6 cellular contexts compared by ENCODE assay signal in genomic region chr17:74760404-74761105, GRCh38. TPM values are rescaled to one million over a fixed set of nuclear protein-coding genes. Genes with fewer than 3 reads are reported as not detected.
DNase-seq lines count a peak whose midpoint lies in the region; ATAC-seq, FAIRE-seq and TF ChIP-seq lines count a peak whose summit lies in the region.

No MANE protein-coding gene starts in this region.

- peak overlapping the region; percentile 39 for H3K27ac ChIP-seq in CD8-positive, alpha-beta memory T cell (ENCODE audit: low read depth, low read length)
- H3K27ac ChIP-seq in VCaP = peak overlapping the region; percentile 99

- no peaks in the 10 kb centered on the region for H3K9me3 ChIP-seq in CD8-positive, alpha-beta memory T cell (ENCODE audit: low read length)

- H3K4me1 Mint-ChIP-seq in CD8-positive, alpha-beta memory T cell = peaks cover 60 to 78% (median 64%) of the 10 kb centered on the region in 3 donors

- TF ChIP-seq CTCF in VCaP (conservative IDR thresholded peaks at IDR 0.05) = no peak

- POLR2A ChIA-PET in CD8-positive, alpha-beta memory T cell (lab: Charles Lee) = interaction anchor here (0.7 to 3.2 kb wide), 8 partner anchors 9 to 24 kb away, joined by 3 to 38 read pairs (median 7); partner anchors contain the start of gene NHERF1

- H3K4me3 ChIP-seq in CD8-positive, alpha-beta memory T cell (ENCODE audit: low read length) = no peak overlapping the region

- H3K9me3 Mint-ChIP-seq in CD8-positive, alpha-beta memory T cell = no peaks in the 10 kb centered on the region

- CTCF ChIA-PET in CD8-positive, alpha-beta memory T cell (lab: Charles Lee) = interaction anchor here (1.2 to 15.2 kb wide), 9 partner anchors 7 to 381 kb away, joined by 3 to 214 read pairs (median 31); partner anchors contain the start of genes NAT9, NHERF1 and RAB37

- H3K27me3 Mint-ChIP-seq in CD8-positive, alpha-beta memory T cell = no peaks in the 10 kb centered on the region

- H3K27me3 ChIP-seq in CD8-positive, alpha-beta memory T cell (ENCODE audit: insufficient read depth, low read length, poor library complexity, severe bottlenecking) = no peaks in the 10 kb centered on the region

- peak overlapping the region; percentile 63 to 91 (median 75) for H3K27ac Mint-ChIP-seq in CD8-positive, alpha-beta memory T cell

- peaks cover 0 to 50% (median 3%) of the 10 kb centered on the region in 3 donors for H3K36me3 Mint-ChIP-seq in CD8-positive, alpha-beta memory T cell

- H3K4me1 ChIP-seq in CD8-positive, alpha-beta memory T cell (ENCODE audit: insufficient read depth, low read length) = peaks cover 79% of the 10 kb centered on the region

- DNase-seq in CD8-positive, alpha-beta memory T cell = no peak
- DNase-seq in left kidney (ENCODE audit: low read depth, low spot score) = peak; percentile 57
- DNase-seq in HTR-8/SVneo (ENCODE audit: insufficient read length, low spot score) = no peak
- DNase-seq in DMS114 treated with DMSO at 0.1 percent for 48 hours (lab: John Stamatoyannopoulos, UW; ENCODE audit: unreplicated experiment) = no peak

- peak overlapping the region in 6 of 7 donors; percentile 54 to 85 (median 71) for H3K4me3 Mint-ChIP-seq in CD8-positive, alpha-beta memory T cell

- ATAC-seq in HG02885 (IDR thresholded peaks at IDR 0.05; ENCODE audit: poor library complexity, unreplicated experiment) = no peak

- H3K36me3 ChIP-seq in CD8-positive, alpha-beta memory T cell (ENCODE audit: insufficient read depth, low read length) = peaks cover 14% of the 10 kb centered on the region

- FAIRE-seq in HTR-8/SVneo (lab: Jason Lieb, UNC) = no peak

RNA-seq across cellular contexts. Expression of gene NHERF1, which starts 12.1 kb away (rescaled TPM):
- 100 to 1,000 TPM; 131 to 133 TPM for total RNA-seq in CD8-positive, alpha-beta memory T cell
- 674 TPM for polyA plus RNA-seq in CD8-positive, alpha-beta memory T cell

RNA-seq across cellular contexts. Expression of gene NAT9, which starts 15.6 kb away (rescaled TPM):
- total RNA-seq in CD8-positive, alpha-beta memory T cell = 10 to 100 TPM; 42.7 to 44.5 TPM
- 17.1 TPM for polyA plus RNA-seq in CD8-positive, alpha-beta memory T cell

RNA-seq across cellular contexts. Expression of gene RAB37, which starts 23.5 kb away (rescaled TPM):
- 1 to 10 TPM; 5.8 to 6.0 TPM for total RNA-seq in CD8-positive, alpha-beta memory T cell
- polyA plus RNA-seq in CD8-positive, alpha-beta memory T cell = 125 TPM

RNA-seq across cellular contexts. Expression of gene CD300LF, which starts 47.8 kb away (rescaled TPM):
- not detected for total RNA-seq in CD8-positive, alpha-beta memory T cell
- not detected for polyA plus RNA-seq in CD8-positive, alpha-beta memory T cell
